Comparison of ENCODE assay signal across 14 cellular contexts in genomic region chr3:158091526-158091925, GRCh38. TPM values are rescaled to one million over a fixed set of nuclear protein-coding genes. Genes with fewer than 3 reads are reported as not detected.
A peak's percentile ranks its signal among the peaks of the same experiment; 100 is the strongest.
DNase-seq lines count a peak whose midpoint lies in the region; ATAC-seq and TF ChIP-seq lines count a peak whose summit lies in the region.
"Had no signal": no experiment of that assay in that cellular context is flagged by ENCODE, and none has a peak within 500 bp of the region (broad histone marks: within the 10 kb centered on the region; RNA-seq: fewer than 3 reads in every experiment).

No MANE protein-coding gene starts in this region.

- intact Hi-C loops in left ventricle myocardium superior (cut with micrococcal nuclease) (no loop called here), Panc1 (cut with micrococcal nuclease; ENCODE audit: unreplicated experiment) (no loop called here)
- intact Hi-C loops in naive thymus-derived CD4-positive, alpha-beta T cell (cut with micrococcal nuclease): loop anchor here in 1 of 2 donors (1.0 to 5.0 kb wide), 2 partner anchors 222 to 341 kb away; no protein-coding TSS in a partner anchor

- BruUV-seq in Panc1 (replicated peaks; lab: Mats Ljungman, UMichigan): no TSS peak

- H3K9ac ChIP-seq in fibroblast of lung (ENCODE audit: insufficient read depth, low read length): no peak overlapping the region

- no peaks in the 10 kb centered on the region for H3K36me3 Mint-ChIP-seq in activated T-helper 17 cell treated with anti-CD3 and anti-CD28 coated beads, Interleukin-2, amount 50 U/mL, for 72 hours (ENCODE audit: low read depth)
- H3K36me3 Mint-ChIP-seq in naive thymus-derived CD4-positive, alpha-beta T cell: peaks cover 0 to 8% (median 4%) of the 10 kb centered on the region in 5 donors
- H3K36me3 Mint-ChIP-seq: mesothelial cell of epicardium had no signal

- CTCF ChIA-PET in Panc1 (lab: Charles Lee): no interaction called here
- CTCF ChIA-PET in naive thymus-derived CD4-positive, alpha-beta T cell (lab: Charles Lee): interaction anchor here (0.6 kb wide), 1 partner anchor 1897 kb away, joined by 3 read pairs; no protein-coding TSS in a partner anchor

- POLR2A ChIA-PET in Panc1 (lab: Charles Lee): no interaction called here
- POLR2A ChIA-PET in naive thymus-derived CD4-positive, alpha-beta T cell (lab: Charles Lee): no interaction called here

- no peak overlapping the region for H3K4me2 ChIP-seq in fibroblast of lung (ENCODE audit: extremely low read depth, insufficient read depth, low read length)

- H3K27me3 ChIP-seq in cardiac muscle cell: peaks cover 85% of the 10 kb centered on the region
- H3K27me3 ChIP-seq in Panc1 (ENCODE audit: control insufficient read depth, insufficient read depth, low read length): peaks cover 10% of the 10 kb centered on the region
- peaks cover 21% of the 10 kb centered on the region for H3K27me3 ChIP-seq in fibroblast of lung (ENCODE audit: control insufficient read depth, insufficient read depth, low read length)
- H3K27me3 ChIP-seq in naive thymus-derived CD4-positive, alpha-beta T cell (ENCODE audit: control insufficient read depth in 2 of 2, insufficient read depth in 2 of 2, low read length in 2 of 2): peaks cover 8 to 24% of the 10 kb centered on the region in 2 donors

- peak; percentile 45 for TF ChIP-seq CTCF in cardiac muscle cell (IDR thresholded peaks at IDR 0.05; ENCODE audit: low read depth, low read length)
- TF ChIP-seq CTCF in Panc1 (IDR thresholded peaks at IDR 0.05): peak; percentile 50
- peak; percentile 33 to 50 for TF ChIP-seq CTCF in fibroblast of lung (conservative IDR thresholded peaks at IDR 0.05 in 1 of 2, IDR thresholded peaks at IDR 0.05 in 1 of 2; ENCODE audit: low read depth in 1 of 2, low read length in 2 of 2)

- DNase-seq in cardiac muscle cell (ENCODE audit: low read depth in 1 of 2, low spot score in 1 of 2) (peak in 1 of 2 donors; percentile 65), left ventricle myocardium superior (no peak), Panc1 (ENCODE audit: low read depth, low spot score) (no peak), fibroblast of lung (ENCODE audit: low read depth in 2 of 2) (peak in 1 of 2 donors; percentile 64), NCI-H187 (lab: John Stamatoyannopoulos, UW) (no peak)
- DNase-seq in activated CD4-positive, alpha-beta T cell treated with anti-CD3 and anti-CD28 coated beads, Interleukin-2, amount 50 U/mL, for 4 hours: no peak
- DNase-seq in naive thymus-derived CD4-positive, alpha-beta T cell: no peak
- DNase-seq: ACHN; activated CD8-positive, alpha-beta memory T cell treated with anti-CD3 and anti-CD28 coated beads, Interleukin-2, amount 10 ng/mL, durations not matched to agents 7 days and 5 days; effector memory CD4-positive, alpha-beta T cell had no signal

- peaks cover 66% of the 10 kb centered on the region for H3K27me3 Mint-ChIP-seq in activated T-helper 17 cell treated with anti-CD3 and anti-CD28 coated beads, Interleukin-2, amount 50 U/mL, for 72 hours
- H3K27me3 Mint-ChIP-seq in naive thymus-derived CD4-positive, alpha-beta T cell: peaks cover 77 to 88% (median 84%) of the 10 kb centered on the region in 5 donors

- H3K4me3 Mint-ChIP-seq in activated T-helper 17 cell treated with anti-CD3 and anti-CD28 coated beads, Interleukin-2, amount 50 U/mL, for 72 hours: no peak overlapping the region
- H3K4me3 Mint-ChIP-seq in naive thymus-derived CD4-positive, alpha-beta T cell: no peak overlapping the region
- H3K4me3 Mint-ChIP-seq: activated CD8-positive, alpha-beta memory T cell treated with anti-CD3 and anti-CD28 coated beads, Interleukin-2, amount 10 ng/mL, durations not matched to agents 7 days and 5 days; mesothelial cell of epicardium had no signal

- no peaks in the 10 kb centered on the region for H3K4me1 Mint-ChIP-seq in activated T-helper 17 cell treated with anti-CD3 and anti-CD28 coated beads, Interleukin-2, amount 50 U/mL, for 72 hours
- H3K4me1 Mint-ChIP-seq in naive thymus-derived CD4-positive, alpha-beta T cell: peaks cover 0 to 6% (median 0%) of the 10 kb centered on the region in 7 donors
- H3K4me1 Mint-ChIP-seq: mesothelial cell of epicardium had no signal

- H3K9me3 Mint-ChIP-seq in activated T-helper 17 cell treated with anti-CD3 and anti-CD28 coated beads, Interleukin-2, amount 50 U/mL, for 72 hours: peaks cover 3% of the 10 kb centered on the region
- H3K9me3 Mint-ChIP-seq in naive thymus-derived CD4-positive, alpha-beta T cell: peaks cover 0 to 29% (median 11%) of the 10 kb centered on the region in 11 donors
- H3K9me3 Mint-ChIP-seq: mesothelial cell of epicardium had no signal

- no peak overlapping the region for H3K27ac Mint-ChIP-seq in activated T-helper 17 cell treated with anti-CD3 and anti-CD28 coated beads, Interleukin-2, amount 50 U/mL, for 72 hours
- H3K27ac Mint-ChIP-seq in naive thymus-derived CD4-positive, alpha-beta T cell: no peak overlapping the region
- H3K27ac Mint-ChIP-seq: activated CD8-positive, alpha-beta memory T cell treated with anti-CD3 and anti-CD28 coated beads, Interleukin-2, amount 10 ng/mL, durations not matched to agents 7 days and 5 days; mesothelial cell of epicardium had no signal

- H3K9me3 ChIP-seq in cardiac muscle cell (ENCODE audit: low read depth): no peaks in the 10 kb centered on the region
- H3K9me3 ChIP-seq in Panc1 (ENCODE audit: control insufficient read depth, insufficient read depth, low read depth, low read length): no peaks in the 10 kb centered on the region
- no peaks in the 10 kb centered on the region for H3K9me3 ChIP-seq in fibroblast of lung (ENCODE audit: control insufficient read depth, insufficient read depth, low read depth, low read length)
- peaks cover 0 to 14% (median 0%) of the 10 kb centered on the region in 3 experiments for H3K9me3 ChIP-seq in naive thymus-derived CD4-positive, alpha-beta T cell (ENCODE audit: control insufficient read depth in 2 of 3, low read length in 3 of 3)
- H3K9me3 ChIP-seq: SJSA1, thoracic aorta had no signal

- H3K36me3 ChIP-seq in cardiac muscle cell (no peaks in the 10 kb centered on the region), Panc1 (ENCODE audit: control insufficient read depth, insufficient read depth, low read length) (no peaks in the 10 kb centered on the region), fibroblast of lung (ENCODE audit: control insufficient read depth, insufficient read depth, low read length) (no peaks in the 10 kb centered on the region)
- no peaks in the 10 kb centered on the region for H3K36me3 ChIP-seq in naive thymus-derived CD4-positive, alpha-beta T cell (ENCODE audit: control insufficient read depth in 2 of 3, insufficient read depth in 3 of 3, low read length in 3 of 3)
- H3K36me3 ChIP-seq: SJSA1, thoracic aorta had no signal

- ATAC-seq in left ventricle myocardium superior: no peak
- ATAC-seq in Panc1: no peak
- no peak for ATAC-seq in activated T-helper 17 cell treated with anti-CD3 and anti-CD28 coated beads, Interleukin-2, amount 50 U/mL, for 72 hours (replicated peaks)
- no peak for ATAC-seq in naive thymus-derived CD4-positive, alpha-beta T cell
- ATAC-seq: activated CD8-positive, alpha-beta memory T cell treated with anti-CD3 and anti-CD28 coated beads, Interleukin-2, amount 10 ng/mL, durations not matched to agents 7 days and 5 days had no signal

- H3K27ac ChIP-seq in cardiac muscle cell (no peak overlapping the region), Panc1 (ENCODE audit: low read length) (no peak overlapping the region), fibroblast of lung (ENCODE audit: insufficient read depth, low read length) (no peak overlapping the region)
- H3K27ac ChIP-seq in naive thymus-derived CD4-positive, alpha-beta T cell (ENCODE audit: low read depth, low read length): no peak overlapping the region
- H3K27ac ChIP-seq: SJSA1, thoracic aorta had no signal

- no peaks in the 10 kb centered on the region for H4K20me1 ChIP-seq in fibroblast of lung (ENCODE audit: control insufficient read depth, extremely low read depth, insufficient read depth, low read length)

- H3K4me3 ChIP-seq in cardiac muscle cell (no peak overlapping the region), Panc1 (ENCODE audit: low read depth in 2 of 2, low read length in 2 of 2) (no peak overlapping the region), fibroblast of lung (replicated peaks in 1 of 4; ENCODE audit: control extremely low read depth in 1 of 4, insufficient read depth in 1 of 4, low read depth in 3 of 4, low read length in 4 of 4) (no peak overlapping the region)
- H3K4me3 ChIP-seq in naive thymus-derived CD4-positive, alpha-beta T cell (ENCODE audit: low read length): no peak overlapping the region
- H3K4me3 ChIP-seq: SJSA1, thoracic aorta had no signal

- H2AFZ ChIP-seq in fibroblast of lung (ENCODE audit: low read length): no peak overlapping the region

- H3K4me1 ChIP-seq in cardiac muscle cell (ENCODE audit: low read depth) (no peaks in the 10 kb centered on the region), Panc1 (ENCODE audit: control insufficient read depth, insufficient read depth, low read length) (no peaks in the 10 kb centered on the region), fibroblast of lung (ENCODE audit: control insufficient read depth, extremely low read depth, insufficient read depth, low read length) (no peaks in the 10 kb centered on the region)
- H3K4me1 ChIP-seq in naive thymus-derived CD4-positive, alpha-beta T cell (ENCODE audit: control insufficient read depth in 2 of 2, insufficient read depth in 2 of 2, low read length in 2 of 2): no peaks in the 10 kb centered on the region
- H3K4me1 ChIP-seq: SJSA1 had no signal

- no peaks in the 10 kb centered on the region for H3K79me2 ChIP-seq in fibroblast of lung (ENCODE audit: control insufficient read depth, insufficient read depth, low read length)

- in situ Hi-C loops in Panc1 (cut with HindIII; ENCODE audit: low pct_unique_long_range_greater_than_20kb, low sequenced_read_pairs): no loop called here

RNA-seq across cellular contexts. Expression of gene SHOX2, which starts 14.7 kb away (rescaled TPM):
- 0.14 and 1.5 TPM in 2 replicates for total RNA-seq in cardiac muscle cell
- polyA plus RNA-seq in cardiac muscle cell: 0.44 TPM in 1 of 2 replicates, not detected in the other
- total RNA-seq in left ventricle myocardium superior: 0.87 TPM
- total RNA-seq in Panc1 (2021; ENCODE audit: unreplicated experiment): 8.0 TPM
- polyA plus RNA-seq in Panc1 (2012; ENCODE audit: insufficient read length): 7.9 TPM
- total RNA-seq in fibroblast of lung: 1.3 and 1.8 TPM in 2 replicates
- polyA plus RNA-seq in fibroblast of lung: 1.4 and 2.4 TPM in 2 replicates
- 1.2 and 2.6 TPM in 2 replicates for polyA plus RNA-seq in fibroblast of lung (2012)
- polyA minus RNA-seq in fibroblast of lung (ENCODE audit: low replicate concordance): 0.15 TPM in 1 of 2 replicates, not detected in the other
- total RNA-seq in activated T-helper 17 cell treated with anti-CD3 and anti-CD28 coated beads, Interleukin-2, amount 50 U/mL, for 72 hours: not detected
- total RNA-seq in naive thymus-derived CD4-positive, alpha-beta T cell: not detected
- polyA plus RNA-seq in naive thymus-derived CD4-positive, alpha-beta T cell: not detected
- total RNA-seq: activated CD8-positive, alpha-beta memory T cell treated with anti-CD3 and anti-CD28 coated beads, Interleukin-2, amount 10 ng/mL, durations not matched to agents 7 days and 5 days had no signal

RNA-seq across cellular contexts. Expression of gene RSRC1, which starts 18.4 kb away (rescaled TPM):
- total RNA-seq in cardiac muscle cell (28.9 and 55.9 TPM in 2 replicates), left ventricle myocardium superior (20.6 TPM), Panc1 (2021; ENCODE audit: unreplicated experiment) (49.4 TPM), fibroblast of lung (38.5 and 43.1 TPM in 2 replicates)
- polyA plus RNA-seq in cardiac muscle cell (23.6 and 24.8 TPM in 2 replicates), fibroblast of lung (12.6 and 18.0 TPM in 2 replicates)
- polyA plus RNA-seq in Panc1 (2012; ENCODE audit: insufficient read length): 22.1 TPM
- 16.2 and 24.3 TPM in 2 replicates for polyA plus RNA-seq in fibroblast of lung (2012)
- 0.15 TPM in 1 of 2 replicates, not detected in the other for polyA minus RNA-seq in fibroblast of lung (ENCODE audit: low replicate concordance)
- 10 to 100 TPM; 28.2 to 32.4 TPM for total RNA-seq in activated T-helper 17 cell treated with anti-CD3 and anti-CD28 coated beads, Interleukin-2, amount 50 U/mL, for 72 hours
- total RNA-seq in naive thymus-derived CD4-positive, alpha-beta T cell: 10 to 100 TPM; 30.0 to 45.0 (median 37.4) TPM
- 10 to 100 TPM; 34.0 to 43.1 TPM for polyA plus RNA-seq in naive thymus-derived CD4-positive, alpha-beta T cell
